Comparison of ENCODE assay signal across 1 cellular context in genomic region chr11:120344302-120345004, GRCh38.
TF ChIP-seq lines count a peak whose summit lies in the region.

No MANE protein-coding gene starts in this region.

TF ChIP-seq in K562, 482 proteins besides CTCF, POLR2A, EP300 and RAD21 (continued from another document and continues in another):
- TF ChIP-seq CUX1 (CRISPR knock-in tag; IDR thresholded peaks at IDR 0.05) (no peak), FOXJ3 (CRISPR knock-in tag; IDR thresholded peaks at IDR 0.05) (no peak), ZNF512 (tag; IDR thresholded peaks at IDR 0.05) (no peak), TRIM25 (IDR thresholded peaks at IDR 0.05; ENCODE audit: borderline replicate concordance) (no peak), BCLAF1 (IDR thresholded peaks at IDR 0.05; ENCODE audit: borderline replicate concordance in 1 of 2, control insufficient read depth in 1 of 2, low read depth in 2 of 2, low read length in 1 of 2) (no peak), ELK3 (CRISPR knock-in tag; IDR thresholded peaks at IDR 0.05) (no peak), ZNF318 (IDR thresholded peaks at IDR 0.05; ENCODE audit: borderline replicate concordance in 1 of 2, low read depth in 1 of 2) (peak in 1 of 2 experiments; percentile 36; a peak in 1 of 4 replicates), NFXL1 (CRISPR knock-in tag; IDR thresholded peaks at IDR 0.05) (no peak), ATF2 (CRISPR knock-in tag; IDR thresholded peaks at IDR 0.05) (no peak), ZNF655 (CRISPR knock-in tag; IDR thresholded peaks at IDR 0.05) (no peak), ARID4B (CRISPR knock-in tag; IDR thresholded peaks at IDR 0.05) (no peak), NFIC (IDR thresholded peaks at IDR 0.05) (no peak), NONO (IDR thresholded peaks at IDR 0.05; ENCODE audit: low read depth in 2 of 2, low read length in 1 of 2) (no peak), FOXA3 (CRISPR knock-in tag; conservative IDR thresholded peaks at IDR 0.05 in 1 of 2, IDR thresholded peaks at IDR 0.05 in 1 of 2) (0 out of 4 replicates have a peak, but pooled peaks of 1 of the 2 experiments have one; percentile 2), NFIX (CRISPR knock-in tag; IDR thresholded peaks at IDR 0.05; ENCODE audit: low read depth) (no peak)
